In genomic region chr1:58986996-58987767, GRCh38 we compare ENCODE assay signal across 19 cellular contexts.
A peak's percentile ranks its signal among the peaks of the same experiment; 100 is the strongest.
DNase-seq lines count a peak whose midpoint lies in the region; ATAC-seq and TF ChIP-seq lines count a peak whose summit lies in the region.
"Had no signal": no experiment of that assay in that cellular context is flagged by ENCODE, and none has a peak within 500 bp of the region (broad histone marks: within the 10 kb centered on the region; RNA-seq: fewer than 3 reads in every experiment).

No MANE protein-coding gene starts in this region.

- peaks cover 4% of the 10 kb centered on the region for H3K36me3 Mint-ChIP-seq in activated CD8-positive, alpha-beta memory T cell treated with anti-CD3 and anti-CD28 coated beads, Interleukin-2, amount 10 ng/mL, durations not matched to agents 7 days and 5 days
- no peaks in the 10 kb centered on the region for H3K36me3 Mint-ChIP-seq in T-helper 17 cell (ENCODE audit: low read depth)
- no peaks in the 10 kb centered on the region for H3K36me3 Mint-ChIP-seq in immature natural killer cell
- no peaks in the 10 kb centered on the region for H3K36me3 Mint-ChIP-seq in stimulated activated memory B cell treated with anti-CD40 and anti-IgM and Interleukin-4, amounts not matched to agents 10 μg/mL and 1 μg/mL and 100 μg/mL, for 72 hours

- no peak overlapping the region for H3K4me2 ChIP-seq in hepatocyte
- H3K4me2 ChIP-seq: GM23338 had no signal

- no peak overlapping the region for H3K4me3 Mint-ChIP-seq in activated CD8-positive, alpha-beta memory T cell treated with anti-CD3 and anti-CD28 coated beads, Interleukin-2, amount 10 ng/mL, durations not matched to agents 7 days and 5 days
- H3K4me3 Mint-ChIP-seq in T-helper 17 cell = peak overlapping the region; percentile 1
- peak overlapping the region in 4 of 5 donors; percentile 8 to 67 (median 58) for H3K4me3 Mint-ChIP-seq in immature natural killer cell
- no peak overlapping the region for H3K4me3 Mint-ChIP-seq in stimulated activated memory B cell treated with anti-CD40 and anti-IgM and Interleukin-4, amounts not matched to agents 10 μg/mL and 1 μg/mL and 100 μg/mL, for 72 hours
- H3K4me3 Mint-ChIP-seq: GM23338 had no signal

- no peak overlapping the region for H2AFZ ChIP-seq in hepatocyte
- H2AFZ ChIP-seq: GM23338 had no signal

- peak; percentile 85 for ATAC-seq in activated CD8-positive, alpha-beta memory T cell treated with anti-CD3 and anti-CD28 coated beads, Interleukin-2, amount 10 ng/mL, durations not matched to agents 7 days and 5 days
- ATAC-seq in T-helper 17 cell (peak; percentile 35), GM18520 (IDR thresholded peaks at IDR 0.05; ENCODE audit: unreplicated experiment) (no peak)
- peak; percentile 62 for ATAC-seq in stimulated activated memory B cell treated with anti-CD40 and anti-IgM and Interleukin-4, amounts not matched to agents 10 μg/mL and 1 μg/mL and 100 μg/mL, for 72 hours
- ATAC-seq: GM23338, upper lobe of right lung had no signal

- H3K9me3 Mint-ChIP-seq in activated CD8-positive, alpha-beta memory T cell treated with anti-CD3 and anti-CD28 coated beads, Interleukin-2, amount 10 ng/mL, durations not matched to agents 7 days and 5 days (ENCODE audit: low read depth) = no peaks in the 10 kb centered on the region
- H3K9me3 Mint-ChIP-seq in immature natural killer cell = no peaks in the 10 kb centered on the region
- H3K9me3 Mint-ChIP-seq in stimulated activated memory B cell treated with anti-CD40 and anti-IgM and Interleukin-4, amounts not matched to agents 10 μg/mL and 1 μg/mL and 100 μg/mL, for 72 hours = no peaks in the 10 kb centered on the region
- H3K9me3 Mint-ChIP-seq: GM23338 had no signal

- no peak for TF ChIP-seq CTCF in hepatocyte (IDR thresholded peaks at IDR 0.05; ENCODE audit: poor library complexity)

- no peaks in the 10 kb centered on the region for H4K20me1 ChIP-seq in hepatocyte (ENCODE audit: insufficient read depth, poor library complexity, severe bottlenecking)

- 58% methylated on average over 4 of the region's 4 CpGs for WGBS in hepatocyte (ENCODE audit: low lambda C conversion rate, missing lambda C conversion rate)

- H3K4me1 ChIP-seq in hepatocyte (ENCODE audit: insufficient read depth) = peaks cover 23% of the 10 kb centered on the region

- H3K27me3 ChIP-seq in hepatocyte = no peaks in the 10 kb centered on the region
- H3K27me3 ChIP-seq: sigmoid colon, stomach, upper lobe of right lung had no signal

- H3K27ac ChIP-seq in hepatocyte = no peak overlapping the region
- H3K27ac ChIP-seq: sigmoid colon, stomach, upper lobe of right lung had no signal

- peak; percentile 53 for DNase-seq in activated CD8-positive, alpha-beta memory T cell treated with anti-CD3 and anti-CD28 coated beads, Interleukin-2, amount 10 ng/mL, durations not matched to agents 7 days and 5 days
- no peak for DNase-seq in activated CD8-positive, alpha-beta memory T cell treated with anti-CD3 and anti-CD28 coated beads for 24 hours
- DNase-seq in T-helper 17 cell (no peak), immature natural killer cell (peak in 2 of 3 donors; percentile 7 to 29), hepatocyte (ENCODE audit: low spot score) (no peak), NCI-H748 (lab: John Stamatoyannopoulos, UW; ENCODE audit: unreplicated experiment) (no peak)
- DNase-seq: activated naive CD4-positive, alpha-beta T cell; DMS79 treated with DMSO at 0.1 percent for 48 hours; hypothalamus; kidney glomerular epithelial cell; NCI-H1694; NCI-H345; NK-92 treated with Interleukin-12 subunit alpha and Interleukin-12 subunit beta, amount 100 ng/mL, for 24 hours; sigmoid colon; stomach; upper lobe of right lung had no signal

- peaks cover 12% of the 10 kb centered on the region for H3K4me1 Mint-ChIP-seq in activated CD8-positive, alpha-beta memory T cell treated with anti-CD3 and anti-CD28 coated beads, Interleukin-2, amount 10 ng/mL, durations not matched to agents 7 days and 5 days
- peaks cover 9% of the 10 kb centered on the region for H3K4me1 Mint-ChIP-seq in T-helper 17 cell
- peaks cover 23 to 33% of the 10 kb centered on the region in 2 donors for H3K4me1 Mint-ChIP-seq in immature natural killer cell
- peaks cover 28% of the 10 kb centered on the region for H3K4me1 Mint-ChIP-seq in stimulated activated memory B cell treated with anti-CD40 and anti-IgM and Interleukin-4, amounts not matched to agents 10 μg/mL and 1 μg/mL and 100 μg/mL, for 72 hours

- H3K9me3 ChIP-seq in T-helper 17 cell (ENCODE audit: control insufficient read depth, low read length, poor library complexity, severe bottlenecking) (no peaks in the 10 kb centered on the region), hepatocyte (ENCODE audit: low read depth) (no peaks in the 10 kb centered on the region)
- H3K9me3 ChIP-seq: sigmoid colon, stomach, upper lobe of right lung had no signal

- no peaks in the 10 kb centered on the region for H3K9me2 ChIP-seq in hepatocyte (replicated peaks; ENCODE audit: insufficient read depth)

- no peaks in the 10 kb centered on the region for H3K79me2 ChIP-seq in hepatocyte

- CTCF ChIA-PET in activated CD8-positive, alpha-beta memory T cell treated with anti-CD3 and anti-CD28 coated beads, Interleukin-2, amount 10 ng/mL, durations not matched to agents 7 days and 5 days (lab: Charles Lee) = interaction anchor here (1.0 to 1.4 kb wide), 2 partner anchors 14 to 16 kb away, joined by 3 read pairs; no protein-coding TSS in a partner anchor

- no peaks in the 10 kb centered on the region for H3K27me3 Mint-ChIP-seq in activated CD8-positive, alpha-beta memory T cell treated with anti-CD3 and anti-CD28 coated beads, Interleukin-2, amount 10 ng/mL, durations not matched to agents 7 days and 5 days
- peaks cover 7% of the 10 kb centered on the region for H3K27me3 Mint-ChIP-seq in T-helper 17 cell
- peaks cover 0 to 5% (median 2%) of the 10 kb centered on the region in 3 donors for H3K27me3 Mint-ChIP-seq in immature natural killer cell (ENCODE audit: low read depth in 3 of 3)
- H3K27me3 Mint-ChIP-seq in stimulated activated memory B cell treated with anti-CD40 and anti-IgM and Interleukin-4, amounts not matched to agents 10 μg/mL and 1 μg/mL and 100 μg/mL, for 72 hours = no peaks in the 10 kb centered on the region

- H3K36me3 ChIP-seq in hepatocyte (replicated peaks; ENCODE audit: insufficient read depth, low read depth) = no peaks in the 10 kb centered on the region
- H3K36me3 ChIP-seq: sigmoid colon, stomach, upper lobe of right lung had no signal

- no peak overlapping the region for H3K4me3 ChIP-seq in hepatocyte
- H3K4me3 ChIP-seq: GM23338, sigmoid colon, stomach, upper lobe of right lung had no signal

- H3K27ac Mint-ChIP-seq in activated CD8-positive, alpha-beta memory T cell treated with anti-CD3 and anti-CD28 coated beads, Interleukin-2, amount 10 ng/mL, durations not matched to agents 7 days and 5 days = peak overlapping the region; percentile 20
- H3K27ac Mint-ChIP-seq in T-helper 17 cell (no peak overlapping the region), immature natural killer cell (peak overlapping the region in 4 of 6 donors; percentile 16 to 84 (median 50))
- H3K27ac Mint-ChIP-seq in stimulated activated memory B cell treated with anti-CD40 and anti-IgM and Interleukin-4, amounts not matched to agents 10 μg/mL and 1 μg/mL and 100 μg/mL, for 72 hours = peak overlapping the region; percentile 4
- H3K27ac Mint-ChIP-seq: GM23338 had no signal

Comparison
In these comparisons a context has a peak if more than half of its experiments do, and no peak if none do; other contexts are left out.
1. DNase-seq: peak in activated CD8-positive, alpha-beta memory T cell treated with anti-CD3 and anti-CD28 coated beads, Interleukin-2, amount 10 ng/mL, durations not matched to agents 7 days and 5 days (single experiment) and immature natural killer cell (2 of 3); none in activated CD8-positive, alpha-beta memory T cell treated with anti-CD3 and anti-CD28 coated beads for 24 hours (single experiment), T-helper 17 cell (0 of 3), hepatocyte (single experiment) and NCI-H748 (single experiment).
2. H3K4me3 Mint-ChIP-seq: peak in T-helper 17 cell (single experiment) and immature natural killer cell (4 of 5); none in activated CD8-positive, alpha-beta memory T cell treated with anti-CD3 and anti-CD28 coated beads, Interleukin-2, amount 10 ng/mL, durations not matched to agents 7 days and 5 days (single experiment) and stimulated activated memory B cell treated with anti-CD40 and anti-IgM and Interleukin-4, amounts not matched to agents 10 μg/mL and 1 μg/mL and 100 μg/mL, for 72 hours (single experiment).